1 cellular context compared by ENCODE assay signal in genomic region chr18:3100498-3101132, GRCh38.
TF ChIP-seq lines count a peak whose summit lies in the region.

No MANE protein-coding gene starts in this region.

TF ChIP-seq in HepG2, 621 proteins besides CTCF, POLR2A, EP300 and RAD21 (continued from another document and continues in another):
- TF ChIP-seq SKIL (CRISPR knock-in tag; IDR thresholded peaks at IDR 0.05; ENCODE audit: borderline replicate concordance): peak; percentile 86
- TF ChIP-seq PHF21A (CRISPR knock-in tag; IDR thresholded peaks at IDR 0.05): 0 out of 2 replicates have a peak, but pooled peaks have one; percentile 37
- peak; percentile 58; the same call in 1 of the 2 replicates for TF ChIP-seq FOXO1 (CRISPR knock-in tag; IDR thresholded peaks at IDR 0.05)
- no peak for TF ChIP-seq ATF1 (CRISPR knock-in tag; IDR thresholded peaks at IDR 0.05)
- no peak for TF ChIP-seq PAWR (CRISPR knock-in tag; IDR thresholded peaks at IDR 0.05; ENCODE audit: borderline replicate concordance)
- TF ChIP-seq MED1 (CRISPR knock-in tag; IDR thresholded peaks at IDR 0.05): peak; percentile 71
- peak; percentile 49 for TF ChIP-seq CEBPG (CRISPR knock-in tag; IDR thresholded peaks at IDR 0.05)
- TF ChIP-seq ERF (CRISPR knock-in tag; IDR thresholded peaks at IDR 0.05): peak; percentile 48; the same call in 1 of the 2 replicates
- no peak for TF ChIP-seq ZHX1 (CRISPR knock-in tag; IDR thresholded peaks at IDR 0.05; ENCODE audit: low read depth)
- no peak for TF ChIP-seq SIN3A (IDR thresholded peaks at IDR 0.05; ENCODE audit: borderline replicate concordance, low read depth, low read length)
- no peak for TF ChIP-seq RERE (CRISPR knock-in tag; IDR thresholded peaks at IDR 0.05; ENCODE audit: low read depth)
- TF ChIP-seq ZNF274 (CRISPR knock-in tag; IDR thresholded peaks at IDR 0.05): no peak
- TF ChIP-seq RCOR2 (CRISPR knock-in tag; IDR thresholded peaks at IDR 0.05): peak; percentile 70; the same call in 1 of the 2 replicates
- 0 out of 2 replicates have a peak, but pooled peaks have one; percentile 13 for TF ChIP-seq NR2F6 (IDR thresholded peaks at IDR 0.05)
- TF ChIP-seq NR2F6 (CRISPR knock-in tag; IDR thresholded peaks at IDR 0.05): peak; percentile 62; the same call in 1 of the 2 replicates
- peak; percentile 48 for TF ChIP-seq SALL1 (CRISPR knock-in tag; IDR thresholded peaks at IDR 0.05)
- TF ChIP-seq MTA3 (CRISPR knock-in tag; IDR thresholded peaks at IDR 0.05): no peak
- peak; percentile 44; the same call in 1 of the 2 replicates for TF ChIP-seq HNF4A (CRISPR knock-in tag; IDR thresholded peaks at IDR 0.05)
- TF ChIP-seq ZUFSP (CRISPR knock-in tag; IDR thresholded peaks at IDR 0.05; ENCODE audit: borderline replicate concordance): no peak
- TF ChIP-seq THRA (CRISPR knock-in tag; IDR thresholded peaks at IDR 0.05; ENCODE audit: borderline replicate concordance): peak; percentile 42; the same call in 1 of the 2 replicates
- TF ChIP-seq ZNF841 (CRISPR knock-in tag; IDR thresholded peaks at IDR 0.05; ENCODE audit: borderline replicate concordance): no peak
- peak; percentile 81 for TF ChIP-seq MIXL1 (CRISPR knock-in tag; IDR thresholded peaks at IDR 0.05)
- TF ChIP-seq PHB2 (IDR thresholded peaks at IDR 0.05; ENCODE audit: partially characterized antibody): no peak
- TF ChIP-seq ELF3 (CRISPR knock-in tag; IDR thresholded peaks at IDR 0.05): peak; percentile 69
- TF ChIP-seq ZBTB8A (CRISPR knock-in tag; IDR thresholded peaks at IDR 0.05; ENCODE audit: borderline replicate concordance, low read depth): no peak
- TF ChIP-seq ARNT2 (CRISPR knock-in tag; IDR thresholded peaks at IDR 0.05; ENCODE audit: low read depth): no peak
- TF ChIP-seq TBX2 (CRISPR knock-in tag; IDR thresholded peaks at IDR 0.05; ENCODE audit: borderline replicate concordance): no peak
- 0 out of 2 replicates have a peak, but pooled peaks have one; percentile 37 for TF ChIP-seq MIER3 (CRISPR knock-in tag; IDR thresholded peaks at IDR 0.05; ENCODE audit: borderline replicate concordance)
- TF ChIP-seq POGZ (CRISPR knock-in tag; IDR thresholded peaks at IDR 0.05): peak; percentile 61; the same call in 1 of the 2 replicates
- no peak for TF ChIP-seq ZNF768 (CRISPR knock-in tag; IDR thresholded peaks at IDR 0.05)
- no peak for TF ChIP-seq CBX2 (IDR thresholded peaks at IDR 0.05; ENCODE audit: low read depth, low read length)
- TF ChIP-seq CBX2 (CRISPR knock-in tag; IDR thresholded peaks at IDR 0.05; ENCODE audit: low read depth): no peak
- no peak for TF ChIP-seq ZNF253 (CRISPR knock-in tag; IDR thresholded peaks at IDR 0.05; ENCODE audit: borderline replicate concordance)
- peak; percentile 77; the same call in 1 of the 2 replicates for TF ChIP-seq HMG20A (CRISPR knock-in tag; IDR thresholded peaks at IDR 0.05; ENCODE audit: borderline replicate concordance)
- peak; percentile 71; the same call in 1 of the 2 replicates for TF ChIP-seq DPF2 (CRISPR knock-in tag; IDR thresholded peaks at IDR 0.05; ENCODE audit: borderline replicate concordance, low read depth)
- 0 out of 2 replicates have a peak, but pooled peaks have one; percentile 42 for TF ChIP-seq ZNF430 (CRISPR knock-in tag; IDR thresholded peaks at IDR 0.05)
- TF ChIP-seq ZNF460 (CRISPR knock-in tag; IDR thresholded peaks at IDR 0.05; ENCODE audit: borderline replicate concordance): no peak
- peak; percentile 59; the same call in 1 of the 2 replicates for TF ChIP-seq PPARG (CRISPR knock-in tag; conservative IDR thresholded peaks at IDR 0.05)
- TF ChIP-seq LBX2 (CRISPR knock-in tag; IDR thresholded peaks at IDR 0.05; ENCODE audit: borderline replicate concordance): no peak
- TF ChIP-seq KLF9 (CRISPR knock-in tag; IDR thresholded peaks at IDR 0.05; ENCODE audit: low read depth): no peak
- peak; percentile 43; the same call in 1 of the 2 replicates for TF ChIP-seq FOXJ3 (CRISPR knock-in tag; IDR thresholded peaks at IDR 0.05; ENCODE audit: borderline replicate concordance)
- TF ChIP-seq U2AF2 (IDR thresholded peaks at IDR 0.05; ENCODE audit: low read depth, low read length): no peak
- TF ChIP-seq ATF4 (CRISPR knock-in tag; IDR thresholded peaks at IDR 0.05): peak in 1 of 2 experiments; percentile 34; a peak in 1 of 4 replicates
- 0 out of 2 replicates have a peak, but pooled peaks have one; percentile 52 for TF ChIP-seq ZBTB3 (CRISPR knock-in tag; IDR thresholded peaks at IDR 0.05; ENCODE audit: borderline replicate concordance, low read depth)
- TF ChIP-seq ZNF432 (CRISPR knock-in tag; IDR thresholded peaks at IDR 0.05; ENCODE audit: borderline replicate concordance): no peak
- TF ChIP-seq SCMH1 (CRISPR knock-in tag; IDR thresholded peaks at IDR 0.05; ENCODE audit: borderline replicate concordance): no peak
- TF ChIP-seq FOXA3 (CRISPR knock-in tag; IDR thresholded peaks at IDR 0.05): peak; percentile 89
- no peak for TF ChIP-seq MXD1 (CRISPR knock-in tag; IDR thresholded peaks at IDR 0.05)
- no peak for TF ChIP-seq SYNCRIP (IDR thresholded peaks at IDR 0.05; ENCODE audit: insufficient read depth, low read depth, low read length)
- no peak for TF ChIP-seq ZBTB14 (CRISPR knock-in tag; IDR thresholded peaks at IDR 0.05)
- TF ChIP-seq ZNF75D (CRISPR knock-in tag; IDR thresholded peaks at IDR 0.05; ENCODE audit: borderline replicate concordance): no peak
- TF ChIP-seq BCL6 (CRISPR knock-in tag; IDR thresholded peaks at IDR 0.05): peak; percentile 81
- no peak for TF ChIP-seq FOXP1 (IDR thresholded peaks at IDR 0.05)
- peak; percentile 80 for TF ChIP-seq FOXP1 (CRISPR knock-in tag; IDR thresholded peaks at IDR 0.05)
- no peak for TF ChIP-seq SOX6 (IDR thresholded peaks at IDR 0.05)
- peak; percentile 56; the same call in 1 of the 2 replicates for TF ChIP-seq SOX6 (CRISPR knock-in tag; IDR thresholded peaks at IDR 0.05)
